8 cellular contexts compared by ENCODE assay signal in genomic region chr7:5045558-5046396, GRCh38. TPM values are rescaled to one million over a fixed set of nuclear protein-coding genes. Genes with fewer than 3 reads are reported as not detected.
DNase-seq lines count a peak whose midpoint lies in the region; TF ChIP-seq lines count a peak whose summit lies in the region.

RBAK (plus strand) TSS chr7:5045860; CDS start chr7:5048077, 2,217 bp downstream.

- 2% methylated on average over 19 of the region's 69 CpGs for WGBS in suprapubic skin

- H3K36me3 Mint-ChIP-seq in HFFc6 (ENCODE audit: low read depth) = peaks cover 25% of the 10 kb centered on the region
- peaks cover 35% of the 10 kb centered on the region for H3K36me3 Mint-ChIP-seq in activated naive CD4-positive, alpha-beta T cell treated with anti-CD3 and anti-CD28 coated beads, Interleukin-2, amount 10 ng/mL, durations not matched to agents 7 days and 5 days

- H3K9ac ChIP-seq in SK-N-MC (ENCODE audit: insufficient read length) = peak within 1 kb of the TSS; percentile 98

- H3K9me3 Mint-ChIP-seq in HFFc6 = peaks cover 7% of the 10 kb centered on the region
- peaks cover 16% of the 10 kb centered on the region for H3K9me3 Mint-ChIP-seq in activated naive CD4-positive, alpha-beta T cell treated with anti-CD3 and anti-CD28 coated beads, Interleukin-2, amount 10 ng/mL, durations not matched to agents 7 days and 5 days

- no peak for TF ChIP-seq EP300 in suprapubic skin (IDR thresholded peaks at IDR 0.05)

- H3K4me3 Mint-ChIP-seq in HFFc6 = peak within 1 kb of the TSS; percentile 95
- peak within 1 kb of the TSS; percentile 83 for H3K4me3 Mint-ChIP-seq in activated naive CD4-positive, alpha-beta T cell treated with anti-CD3 and anti-CD28 coated beads, Interleukin-2, amount 10 ng/mL, durations not matched to agents 7 days and 5 days

- H3K9me3 ChIP-seq in SK-N-MC (ENCODE audit: low read depth, low read length) = no peaks in the 10 kb centered on the region
- peaks cover 2% of the 10 kb centered on the region for H3K9me3 ChIP-seq in suprapubic skin

- H3K27ac ChIP-seq in SK-N-MC (peak within 1 kb of the TSS; percentile 60; the same call in 1 of the 2 replicates), suprapubic skin (peak within 1 kb of the TSS; percentile 77)

- H3K27me3 ChIP-seq in GM06990 (replicated peaks; ENCODE audit: control insufficient read depth, insufficient read depth, low read length) (no peaks in the 10 kb centered on the region), suprapubic skin (no peaks in the 10 kb centered on the region)

- peak; percentile 97 for DNase-seq in GM06990 (ENCODE audit: extremely low read depth, insufficient read length)
- DNase-seq in HFFc6 = peak; percentile 93
- peak; percentile 99 for DNase-seq in NAMALWA (ENCODE audit: low spot score)
- DNase-seq in SK-N-MC (ENCODE audit: low read depth, low spot score) = peak; percentile 26
- DNase-seq in activated naive CD4-positive, alpha-beta T cell treated with anti-CD3 and anti-CD28 coated beads, Interleukin-2, amount 10 ng/mL, durations not matched to agents 7 days and 5 days = peak; percentile 93
- peak; percentile 93 for DNase-seq in globus pallidus (ENCODE audit: low spot score)
- peak in 55 of 56 donors; percentile 57 to 95 (median 87) for DNase-seq in nucleus accumbens (lab: John Stamatoyannopoulos, UW)
- DNase-seq in suprapubic skin (ENCODE audit: low spot score in 2 of 2) = peak; percentile 94

- CTCF ChIA-PET in activated naive CD4-positive, alpha-beta T cell treated with anti-CD3 and anti-CD28 coated beads, Interleukin-2, amount 10 ng/mL, durations not matched to agents 7 days and 5 days (lab: Charles Lee) = no interaction called here

- peak within 1 kb of the TSS; percentile 79 for H3K4me3 ChIP-seq in GM06990 (replicated peaks; ENCODE audit: low read depth, low read length)
- H3K4me3 ChIP-seq in SK-N-MC = peak within 1 kb of the TSS; percentile 99
- peak within 1 kb of the TSS; percentile 86 for H3K4me3 ChIP-seq in suprapubic skin

- H3K27ac Mint-ChIP-seq in HFFc6 = peak within 1 kb of the TSS; percentile 93
- peak within 1 kb of the TSS; percentile 91 for H3K27ac Mint-ChIP-seq in activated naive CD4-positive, alpha-beta T cell treated with anti-CD3 and anti-CD28 coated beads, Interleukin-2, amount 10 ng/mL, durations not matched to agents 7 days and 5 days

- peak in 1 of 2 donors; percentile 18 for TF ChIP-seq POLR2A in suprapubic skin (IDR thresholded peaks at IDR 0.05)

- H3K36me3 ChIP-seq in GM06990 (ENCODE audit: control insufficient read depth, insufficient read depth, low read length) (peaks cover 2% of the 10 kb centered on the region), SK-N-MC (ENCODE audit: insufficient read depth, low read length) (peaks cover 32% of the 10 kb centered on the region), suprapubic skin (peaks cover 24% of the 10 kb centered on the region)

- H3K27me3 Mint-ChIP-seq in HFFc6 (ENCODE audit: insufficient read depth) = no peaks in the 10 kb centered on the region; the same call in 1 of the 2 replicates
- peaks cover 6% of the 10 kb centered on the region for H3K27me3 Mint-ChIP-seq in activated naive CD4-positive, alpha-beta T cell treated with anti-CD3 and anti-CD28 coated beads, Interleukin-2, amount 10 ng/mL, durations not matched to agents 7 days and 5 days

- H3K4me1 ChIP-seq in suprapubic skin = peaks cover 12% of the 10 kb centered on the region

- no peak for TF ChIP-seq CTCF in GM06990 (IDR thresholded peaks at IDR 0.05; ENCODE audit: insufficient read depth, low read length, poor library complexity, severe bottlenecking)
- no peak; the same call in 1 of the 2 replicates for TF ChIP-seq CTCF in HFFc6 (IDR thresholded peaks at IDR 0.05)
- TF ChIP-seq CTCF in suprapubic skin (IDR thresholded peaks at IDR 0.05) = no peak

- peaks cover 12% of the 10 kb centered on the region for H3K4me1 Mint-ChIP-seq in HFFc6 (ENCODE audit: low read depth)
- H3K4me1 Mint-ChIP-seq in activated naive CD4-positive, alpha-beta T cell treated with anti-CD3 and anti-CD28 coated beads, Interleukin-2, amount 10 ng/mL, durations not matched to agents 7 days and 5 days = peaks cover 43% of the 10 kb centered on the region

RNA-seq across cellular contexts. Expression of gene RBAK, which starts in this region (rescaled TPM):
- total RNA-seq in HFFc6 (2021; fragmentation: NEBNext Ultra II Directional; extraction: Animal tissue kit (Norgen Biotek cat#: 25700)) = 1 to 10 TPM; 7.0 to 8.2 (median 8.0) TPM
- total RNA-seq in suprapubic skin = 10 to 100 TPM in 2 of 4 donors, 1 to 10 TPM in 2; 6.4 to 15.0 (median 9.6) TPM

Comparison
In these comparisons a context has a peak if more than half of its experiments do, and no peak if none do; other contexts are left out.
1. Peak in every context shown above with its lines: DNase-seq, H3K4me3 ChIP-seq and H3K27ac ChIP-seq.
2. DNase-seq: peak in every context shown above with its lines; median percentile 99 in NAMALWA; 97 in GM06990; 94 in suprapubic skin; 93 in HFFc6; 93 in activated naive CD4-positive, alpha-beta T cell treated with anti-CD3 and anti-CD28 coated beads, Interleukin-2, amount 10 ng/mL, durations not matched to agents 7 days and 5 days; 93 in globus pallidus; 87 in nucleus accumbens; 26 in SK-N-MC.